In genomic region chr10:44143556-44143955, GRCh38 we compare ENCODE assay signal across 25 cellular contexts.
DNase-seq lines count a peak whose midpoint lies in the region; ATAC-seq lines count a peak whose summit lies in the region.
"Had no signal": no experiment of that assay in that cellular context is flagged by ENCODE, and none has a peak within 500 bp of the region (broad histone marks: within the 10 kb centered on the region; RNA-seq: fewer than 3 reads in every experiment).

No MANE protein-coding gene starts in this region.

- DNase-seq in MG63 (peak; percentile 5), RPMI7951 (ENCODE audit: low read depth) (peak; percentile 54), astrocyte of the hippocampus (ENCODE audit: low read depth, low spot score) (peak; percentile 25), fibroblast of peridontal ligament (ENCODE audit: extremely low read depth) (peak; percentile 20), NCI-H446 treated with DMSO at 0.1 percent for 48 hours (lab: John Stamatoyannopoulos, UW) (no peak), HT-29 (ENCODE audit: low spot score) (no peak)
- no peak for DNase-seq in activated CD4-positive, alpha-beta T cell treated with anti-CD3 and anti-CD28 coated beads for 4 hours
- DNase-seq: 8988T; ACHN; BE2C; C1 segment of cervical spinal cord; CD4-positive, alpha-beta memory T cell; CD4-positive, CD25-positive, alpha-beta regulatory T cell; CD8-positive, alpha-beta memory T cell; COR-L47; DMS 273 treated with DMSO at 0.1 percent for 48 hours; DMS153; DMS53; DMS79; DND-41; EL; GDM1 had no signal

- H3K36me3 ChIP-seq in MG63: no peaks in the 10 kb centered on the region
- H3K36me3 ChIP-seq: BE2C, BLaER1 had no signal

- H3K9me3 ChIP-seq in MG63: no peaks in the 10 kb centered on the region
- H3K9me3 ChIP-seq: BE2C had no signal

- no peaks in the 10 kb centered on the region for H3K27me3 ChIP-seq in MG63
- H3K27me3 ChIP-seq: BE2C, BLaER1 had no signal

- ATAC-seq in HG02678 (IDR thresholded peaks at IDR 0.05; ENCODE audit: unreplicated experiment): no peak
- ATAC-seq: GM12878 had no signal

- H3K4me3 ChIP-seq in MG63: no peak overlapping the region
- H3K4me3 ChIP-seq: BLaER1, GM12878 had no signal

Comparison
In these comparisons a context has a peak if more than half of its experiments do, and no peak if none do; other contexts are left out.
1. DNase-seq: peak in MG63 (single experiment), RPMI7951 (single experiment), astrocyte of the hippocampus (single experiment) and fibroblast of peridontal ligament (single experiment); none in NCI-H446 treated with DMSO at 0.1 percent for 48 hours (single experiment), HT-29 (single experiment) and activated CD4-positive, alpha-beta T cell treated with anti-CD3 and anti-CD28 coated beads for 4 hours (0 of 2).